ENCODE assay signal across 26 cellular contexts in the genomic region with DNA sequence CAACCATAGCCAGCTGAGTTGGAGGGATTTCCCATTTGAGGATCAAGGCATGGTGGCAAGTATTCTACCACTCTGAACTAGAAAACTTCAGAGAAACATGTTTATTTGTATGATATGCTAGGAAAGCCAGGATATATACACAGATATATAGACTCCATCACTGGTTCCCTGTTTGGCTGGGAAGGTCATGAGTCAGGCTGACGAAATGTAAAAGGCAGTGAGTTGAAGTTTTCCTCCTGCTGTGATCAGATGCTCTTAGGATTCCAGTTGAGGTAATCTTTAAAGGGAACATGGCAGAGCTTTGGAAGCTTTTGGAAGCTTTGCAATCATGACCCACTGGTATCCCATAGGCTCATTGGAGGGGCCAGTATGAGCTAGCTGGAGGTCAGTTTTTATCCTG.
"Had no signal": no experiment of that assay in that cellular context is flagged by ENCODE, and none has a peak within 500 bp of the region (broad histone marks: within the 10 kb centered on the region; RNA-seq: fewer than 3 reads in every experiment).

No MANE protein-coding gene starts in this region.

- H3K4me1 Mint-ChIP-seq: activated naive CD8-positive, alpha-beta T cell treated with anti-CD3 and anti-CD28 coated beads for 36 hours; naive thymus-derived CD8-positive, alpha-beta T cell had no signal

- H3K27me3 Mint-ChIP-seq: activated naive CD8-positive, alpha-beta T cell treated with anti-CD3 and anti-CD28 coated beads for 36 hours; effector memory CD8-positive, alpha-beta T cell; naive thymus-derived CD8-positive, alpha-beta T cell had no signal

- H3K9me3 Mint-ChIP-seq: activated naive CD8-positive, alpha-beta T cell treated with anti-CD3 and anti-CD28 coated beads for 36 hours; effector memory CD8-positive, alpha-beta T cell; mesothelial cell of epicardium had no signal

- H3K27ac ChIP-seq: adrenal gland, brain microvascular endothelial cell, gastrocnemius medialis, hepatocyte, left lung, right atrium auricular region, spleen, suprapubic skin, tibial artery, upper lobe of right lung, VCaP had no signal

- H3K36me3 Mint-ChIP-seq: activated naive CD8-positive, alpha-beta T cell treated with anti-CD3 and anti-CD28 coated beads for 36 hours; mesothelial cell of epicardium; naive thymus-derived CD8-positive, alpha-beta T cell had no signal

- H3K27me3 ChIP-seq: adrenal gland, brain microvascular endothelial cell, gastrocnemius medialis, hepatocyte, left lung, right atrium auricular region, spleen, suprapubic skin, tibial artery, upper lobe of right lung had no signal

- H3K27ac Mint-ChIP-seq: activated naive CD8-positive, alpha-beta T cell treated with anti-CD3 and anti-CD28 coated beads for 36 hours; effector memory CD8-positive, alpha-beta T cell; mesothelial cell of epicardium; naive thymus-derived CD8-positive, alpha-beta T cell had no signal

- H3K4me2 ChIP-seq: hepatocyte had no signal

- H3K4me3 Mint-ChIP-seq: activated naive CD8-positive, alpha-beta T cell treated with anti-CD3 and anti-CD28 coated beads for 36 hours; effector memory CD8-positive, alpha-beta T cell; mesothelial cell of epicardium; naive thymus-derived CD8-positive, alpha-beta T cell had no signal

- ATAC-seq: activated CD4-positive, CD25-positive, alpha-beta regulatory T cell treated with anti-CD3 and anti-CD28 coated beads, Interleukin-2, amount 50 U/mL, for 24 hours; effector memory CD8-positive, alpha-beta T cell; gastrocnemius medialis; left lung; naive thymus-derived CD8-positive, alpha-beta T cell; upper lobe of right lung had no signal

- H3K9me3 ChIP-seq: adrenal gland, gastrocnemius medialis, left lung, right atrium auricular region, spleen, suprapubic skin, tibial artery, upper lobe of right lung had no signal

- H2AFZ ChIP-seq: hepatocyte had no signal

- DNase-seq: activated CD4-positive, alpha-beta T cell treated with anti-CD3 and anti-CD28 coated beads for 48 hours; activated CD4-positive, alpha-beta T cell treated with anti-CD3 and anti-CD28 coated beads, Interleukin-2, amount 50 U/mL, for 48 hours; activated CD8-positive, alpha-beta memory T cell treated with anti-CD3 and anti-CD28 coated beads for 24 hours; activated effector memory CD4-positive, alpha-beta T cell treated with Interleukin-2 at 50 U/mL for 16 hours; activated naive CD4-positive, alpha-beta T cell treated with Interleukin-2 at 50 U/mL for 16 hours; activated naive CD8-positive, alpha-beta T cell treated with anti-CD3 and anti-CD28 coated beads for 36 hours; adrenal gland; aorta; brain microvascular endothelial cell; cortex of kidney; effector memory CD8-positive, alpha-beta T cell; erythroblast; gastrocnemius medialis; left lung; naive thymus-derived CD8-positive, alpha-beta T cell; spleen; stimulated activated naive CD4-positive, alpha-beta T cell; tibial artery; upper lobe of right lung had no signal

- H3K4me1 ChIP-seq: adrenal gland, gastrocnemius medialis, left lung, right atrium auricular region, spleen, suprapubic skin, tibial artery, upper lobe of right lung had no signal

- H3K79me2 ChIP-seq: hepatocyte had no signal

- H3K36me3 ChIP-seq: adrenal gland, brain microvascular endothelial cell, gastrocnemius medialis, left lung, right atrium auricular region, spleen, suprapubic skin, tibial artery, upper lobe of right lung had no signal

- H3K4me3 ChIP-seq: adrenal gland, gastrocnemius medialis, hepatocyte, left lung, lung, right atrium auricular region, spleen, suprapubic skin, tibial artery, upper lobe of right lung had no signal
